ENCODE assay signal across 1 cellular context in genomic region chr14:59236195-59236594, GRCh38.
TF ChIP-seq lines count a peak whose summit lies in the region.

No MANE protein-coding gene starts in this region.

TF ChIP-seq in SK-N-SH, 30 proteins besides CTCF, POLR2A, EP300 and RAD21 (continued from another document):
- TF ChIP-seq TAF1 (IDR thresholded peaks at IDR 0.05; ENCODE audit: borderline replicate concordance, low read depth, low read length) (no peak), MAX (IDR thresholded peaks at IDR 0.05; ENCODE audit: low read depth) (no peak), GABPA (IDR thresholded peaks at IDR 0.05; ENCODE audit: low read depth) (no peak), FOSL2 (IDR thresholded peaks at IDR 0.05; ENCODE audit: borderline replicate concordance, low read depth) (no peak), JUND (IDR thresholded peaks at IDR 0.05) (no peak)
